20 cellular contexts compared by ENCODE assay signal in the genomic region with DNA sequence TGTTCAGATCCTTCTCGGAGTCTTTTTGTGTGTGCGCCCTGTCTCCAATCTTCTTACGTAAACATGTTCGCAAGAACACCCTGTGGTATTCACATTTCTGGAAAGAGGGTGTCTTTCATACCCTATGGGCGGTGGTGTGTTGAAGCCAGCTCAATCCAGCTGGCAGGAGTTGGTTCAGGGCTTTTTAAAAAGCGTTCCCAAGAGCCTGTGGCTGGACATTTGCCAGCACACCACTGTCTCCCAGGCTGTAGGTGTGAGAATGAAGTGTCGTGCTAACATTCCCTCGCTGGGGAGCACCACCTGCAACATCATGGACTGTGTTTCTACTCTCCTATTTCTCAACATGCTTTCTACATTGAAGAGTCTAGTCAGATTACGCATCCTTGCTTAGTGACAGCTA.
"Had no signal": no experiment of that assay in that cellular context is flagged by ENCODE, and none has a peak within 500 bp of the region (broad histone marks: within the 10 kb centered on the region; RNA-seq: fewer than 3 reads in every experiment).

No MANE protein-coding gene starts in this region.

- DNase-seq: effector CD8-positive, alpha-beta T cell; heart right ventricle; kidney; left cardiac atrium; left ventricle myocardium inferior; mesenchymal stem cell; midbrain; naive B cell; small intestine; stimulated activated CD4-positive, alpha-beta T cell treated with anti-CD3 and anti-CD28 coated beads, Interleukin-12 subunit alpha, Interleukin-12 subunit beta, amount 100 ng/mL, for 4 hours; stimulated activated naive CD4-positive, alpha-beta T cell; stomach; substantia nigra; tibial artery; upper lobe of left lung; uterus had no signal

- H3K27ac ChIP-seq: coronary artery, heart right ventricle, left ventricle myocardium inferior, right atrium auricular region, stomach, tibial artery, upper lobe of left lung, uterus had no signal

- H3K9me3 Mint-ChIP-seq: naive B cell, nephron had no signal

- ATAC-seq: esophagus mucosa, heart right ventricle had no signal

- H3K27ac Mint-ChIP-seq: naive B cell, nephron had no signal

- H3K36me3 Mint-ChIP-seq: naive B cell had no signal
